In genomic region chr4:78081541-78081940, GRCh38 we compare ENCODE assay signal across 33 cellular contexts. TPM values are rescaled to one million over a fixed set of nuclear protein-coding genes. Genes with fewer than 3 reads are reported as not detected.
"Had no signal": no experiment of that assay in that cellular context is flagged by ENCODE, and none has a peak within 500 bp of the region (broad histone marks: within the 10 kb centered on the region; RNA-seq: fewer than 3 reads in every experiment).

No MANE protein-coding gene starts in this region.

- H3K27ac Mint-ChIP-seq: activated B cell treated with CpG ODN at 0.5 μM for 24 hours; activated CD4-positive, alpha-beta memory T cell treated with anti-CD3 and anti-CD28 coated beads for 36 hours; activated CD4-positive, alpha-beta T cell treated with anti-CD3 and anti-CD28 coated beads for 36 hours; activated CD4-positive, alpha-beta T cell treated with anti-CD3 and anti-CD28 coated beads, Interleukin-2, amount 10 ng/mL, durations not matched to agents 24 days and 14 days; activated CD8-positive, alpha-beta memory T cell treated with anti-CD3 and anti-CD28 coated beads, Interleukin-2, amount 10 ng/mL, durations not matched to agents 7 days and 5 days; activated CD8-positive, alpha-beta T cell treated with anti-CD3 and anti-CD28 coated beads, Interleukin-2, amount 10 ng/mL, durations not matched to agents 7 days and 5 days; activated naive CD4-positive, alpha-beta T cell treated with anti-CD3 and anti-CD28 coated beads for 36 hours; activated naive CD4-positive, alpha-beta T cell treated with anti-CD3 and anti-CD28 coated beads, Interleukin-2, amount 50 U/mL, for 24 hours; activated naive CD8-positive, alpha-beta T cell treated with anti-CD3 and anti-CD28 coated beads for 36 hours; activated naive CD8-positive, alpha-beta T cell treated with anti-CD3 and anti-CD28 coated beads, Interleukin-2, amount 50 U/mL, for 24 hours; activated T-helper 1 cell treated with anti-CD3 and anti-CD28 coated beads, Interleukin-12 subunit alpha, Interleukin-12 subunit beta, Interleukin-2, Interleukin-4 antibody, amounts not matched to agents 30 ng/mL and 10 ng/mL and 1 ng/mL, durations not matched to agents 14 hours and 24 hours and 36 hours; activated T-helper 2 cell treated with anti-CD3 and anti-CD28 coated beads, Interferon-gamma antibody, Interleukin-2, Interleukin-4, amounts not matched to agents 10 μg/mL and 5 μg/mL and 100 μg/mL, durations not matched to agents 14 hours and 24 hours and 36 hours; effector memory CD8-positive, alpha-beta T cell; T-helper 17 cell; T-helper 2 cell treated with Interferon-gamma antibody and Interleukin-4, amounts not matched to agents 5 μg/mL and 100 μg/mL, for 36 hours had no signal

- H3K36me3 ChIP-seq: adrenal gland, esophagus squamous epithelium, WERI-Rb-1 had no signal

- DNase-seq: activated B cell treated with CpG ODN at 0.5 μM for 24 hours; activated CD4-positive, alpha-beta memory T cell treated with anti-CD3 and anti-CD28 coated beads for 36 hours; activated CD4-positive, alpha-beta T cell treated with anti-CD3 and anti-CD28 coated beads for 36 hours; activated CD4-positive, alpha-beta T cell treated with anti-CD3 and anti-CD28 coated beads, Interleukin-2, amount 10 ng/mL, durations not matched to agents 24 days and 14 days; activated CD4-positive, CD25-positive, alpha-beta regulatory T cell treated with anti-CD3 and anti-CD28 coated beads, Interleukin-2, amount 50 U/mL, for 72 hours; activated CD8-positive, alpha-beta memory T cell treated with anti-CD3 and anti-CD28 coated beads, Interleukin-2, amount 10 ng/mL, durations not matched to agents 7 days and 5 days; activated CD8-positive, alpha-beta memory T cell treated with anti-CD3 and anti-CD28 coated beads, Interleukin-2, amount 50 U/mL, for 4 hours; activated CD8-positive, alpha-beta T cell treated with anti-CD3 and anti-CD28 coated beads, Interleukin-2, amount 10 ng/mL, durations not matched to agents 7 days and 5 days; activated effector memory CD4-positive, alpha-beta T cell treated with anti-CD3 and anti-CD28 coated beads, Interleukin-2, amount 50 U/mL, for 16 hours; activated naive CD4-positive, alpha-beta T cell treated with anti-CD3 and anti-CD28 coated beads for 36 hours; activated naive CD8-positive, alpha-beta T cell treated with anti-CD3 and anti-CD28 coated beads for 36 hours; activated naive CD8-positive, alpha-beta T cell treated with anti-CD3 and anti-CD28 coated beads, Interleukin-2, amount 50 U/mL, for 24 hours; activated T-cell treated with anti-CD3 and anti-CD28 coated beads, Interleukin-2, amount 50 U/mL, for 1 hour; activated T-cell treated with anti-CD3 and anti-CD28 coated beads, Interleukin-2, amount 50 U/mL, for 48 hours; adrenal gland; amygdala; aorta; body of pancreas; caudate nucleus; cortex of kidney; dermis blood vessel endothelial cell; effector CD4-positive, alpha-beta T cell; effector memory CD8-positive, alpha-beta T cell; esophagus squamous epithelium; T-helper 1 cell; T-helper 17 cell; T1000; WERI-Rb-1 had no signal

- H3K36me3 Mint-ChIP-seq: activated CD4-positive, alpha-beta memory T cell treated with anti-CD3 and anti-CD28 coated beads for 36 hours; activated CD8-positive, alpha-beta memory T cell treated with anti-CD3 and anti-CD28 coated beads, Interleukin-2, amount 10 ng/mL, durations not matched to agents 7 days and 5 days; activated naive CD4-positive, alpha-beta T cell treated with anti-CD3 and anti-CD28 coated beads, Interleukin-2, amount 50 U/mL, for 24 hours; activated naive CD8-positive, alpha-beta T cell treated with anti-CD3 and anti-CD28 coated beads for 36 hours had no signal

- H3K4me1 Mint-ChIP-seq: activated B cell treated with CpG ODN at 0.5 μM for 24 hours; activated CD4-positive, alpha-beta T cell treated with anti-CD3 and anti-CD28 coated beads for 36 hours; activated CD4-positive, alpha-beta T cell treated with anti-CD3 and anti-CD28 coated beads, Interleukin-2, amount 10 ng/mL, durations not matched to agents 24 days and 14 days; activated CD8-positive, alpha-beta memory T cell treated with anti-CD3 and anti-CD28 coated beads, Interleukin-2, amount 10 ng/mL, durations not matched to agents 7 days and 5 days; activated naive CD4-positive, alpha-beta T cell treated with anti-CD3 and anti-CD28 coated beads, Interleukin-2, amount 50 U/mL, for 24 hours; activated naive CD8-positive, alpha-beta T cell treated with anti-CD3 and anti-CD28 coated beads for 36 hours; activated naive CD8-positive, alpha-beta T cell treated with anti-CD3 and anti-CD28 coated beads, Interleukin-2, amount 50 U/mL, for 24 hours; T-helper 17 cell had no signal

- H3K9me3 Mint-ChIP-seq: activated B cell treated with CpG ODN at 0.5 μM for 24 hours; activated CD4-positive, alpha-beta memory T cell treated with anti-CD3 and anti-CD28 coated beads for 36 hours; activated naive CD4-positive, alpha-beta T cell treated with anti-CD3 and anti-CD28 coated beads for 36 hours; activated naive CD4-positive, alpha-beta T cell treated with anti-CD3 and anti-CD28 coated beads, Interleukin-2, amount 50 U/mL, for 24 hours; activated naive CD8-positive, alpha-beta T cell treated with anti-CD3 and anti-CD28 coated beads for 36 hours; activated naive CD8-positive, alpha-beta T cell treated with anti-CD3 and anti-CD28 coated beads, Interleukin-2, amount 50 U/mL, for 24 hours; activated T-helper 1 cell treated with anti-CD3 and anti-CD28 coated beads, Interleukin-12 subunit alpha, Interleukin-12 subunit beta, Interleukin-2, Interleukin-4 antibody, amounts not matched to agents 30 ng/mL and 10 ng/mL and 1 ng/mL, durations not matched to agents 14 hours and 24 hours and 36 hours; activated T-helper 2 cell treated with anti-CD3 and anti-CD28 coated beads, Interferon-gamma antibody, Interleukin-2, Interleukin-4, amounts not matched to agents 10 μg/mL and 5 μg/mL and 100 μg/mL, durations not matched to agents 14 hours and 24 hours and 36 hours; effector memory CD8-positive, alpha-beta T cell; T-helper 2 cell treated with Interferon-gamma antibody and Interleukin-4, amounts not matched to agents 5 μg/mL and 100 μg/mL, for 36 hours had no signal

- H3K9me3 ChIP-seq: adrenal gland, body of pancreas, esophagus squamous epithelium had no signal

- H3K27me3 ChIP-seq: adrenal gland, body of pancreas, esophagus squamous epithelium had no signal

- H3K4me3 ChIP-seq: adrenal gland, body of pancreas, esophagus squamous epithelium had no signal

- ATAC-seq: activated CD4-positive, alpha-beta T cell treated with anti-CD3 and anti-CD28 coated beads for 36 hours; activated CD8-positive, alpha-beta memory T cell treated with anti-CD3 and anti-CD28 coated beads, Interleukin-2, amount 10 ng/mL, durations not matched to agents 7 days and 5 days; activated CD8-positive, alpha-beta T cell treated with anti-CD3 and anti-CD28 coated beads, Interleukin-2, amount 10 ng/mL, durations not matched to agents 7 days and 5 days; activated naive CD8-positive, alpha-beta T cell treated with anti-CD3 and anti-CD28 coated beads, Interleukin-2, amount 50 U/mL, for 24 hours; body of pancreas; effector memory CD8-positive, alpha-beta T cell; T-helper 17 cell had no signal

- H3K4me1 ChIP-seq: adrenal gland, body of pancreas, esophagus squamous epithelium had no signal

- H3K4me3 Mint-ChIP-seq: activated B cell treated with CpG ODN at 0.5 μM for 24 hours; activated CD4-positive, alpha-beta memory T cell treated with anti-CD3 and anti-CD28 coated beads for 36 hours; activated CD4-positive, alpha-beta T cell treated with anti-CD3 and anti-CD28 coated beads for 36 hours; activated CD4-positive, alpha-beta T cell treated with anti-CD3 and anti-CD28 coated beads, Interleukin-2, amount 10 ng/mL, durations not matched to agents 24 days and 14 days; activated CD8-positive, alpha-beta memory T cell treated with anti-CD3 and anti-CD28 coated beads, Interleukin-2, amount 10 ng/mL, durations not matched to agents 7 days and 5 days; activated CD8-positive, alpha-beta T cell treated with anti-CD3 and anti-CD28 coated beads, Interleukin-2, amount 10 ng/mL, durations not matched to agents 7 days and 5 days; activated naive CD4-positive, alpha-beta T cell treated with anti-CD3 and anti-CD28 coated beads for 36 hours; activated naive CD4-positive, alpha-beta T cell treated with anti-CD3 and anti-CD28 coated beads, Interleukin-2, amount 50 U/mL, for 24 hours; activated naive CD8-positive, alpha-beta T cell treated with anti-CD3 and anti-CD28 coated beads for 36 hours; activated naive CD8-positive, alpha-beta T cell treated with anti-CD3 and anti-CD28 coated beads, Interleukin-2, amount 50 U/mL, for 24 hours; activated T-helper 1 cell treated with anti-CD3 and anti-CD28 coated beads, Interleukin-12 subunit alpha, Interleukin-12 subunit beta, Interleukin-2, Interleukin-4 antibody, amounts not matched to agents 30 ng/mL and 10 ng/mL and 1 ng/mL, durations not matched to agents 14 hours and 24 hours and 36 hours; effector memory CD8-positive, alpha-beta T cell; T-helper 17 cell; T-helper 2 cell treated with Interferon-gamma antibody and Interleukin-4, amounts not matched to agents 5 μg/mL and 100 μg/mL, for 36 hours had no signal

- H3K27ac ChIP-seq: adrenal gland, body of pancreas, epithelial cell of prostate, esophagus squamous epithelium, WERI-Rb-1 had no signal

RNA-seq across cellular contexts. Expression of gene FRAS1, which starts 24.4 kb away (rescaled TPM):
- total RNA-seq: activated B cell treated with CpG ODN at 0.5 μM for 24 hours; activated CD4-positive, alpha-beta memory T cell treated with anti-CD3 and anti-CD28 coated beads for 36 hours; activated CD4-positive, alpha-beta T cell treated with anti-CD3 and anti-CD28 coated beads, Interleukin-2, amount 10 ng/mL, durations not matched to agents 24 days and 14 days; activated naive CD4-positive, alpha-beta T cell treated with anti-CD3 and anti-CD28 coated beads for 36 hours; activated T-helper 1 cell treated with anti-CD3 and anti-CD28 coated beads, Interleukin-12 subunit alpha, Interleukin-12 subunit beta, Interleukin-2, Interleukin-4 antibody, amounts not matched to agents 30 ng/mL and 10 ng/mL and 1 ng/mL, durations not matched to agents 14 hours and 24 hours and 36 hours; activated T-helper 2 cell treated with anti-CD3 and anti-CD28 coated beads, Interferon-gamma antibody, Interleukin-2, Interleukin-4, amounts not matched to agents 10 μg/mL and 5 μg/mL and 100 μg/mL, durations not matched to agents 14 hours and 24 hours and 36 hours; T-helper 17 cell had no signal
